Comparison of ENCODE assay signal across 1 cellular context in the genomic region with DNA sequence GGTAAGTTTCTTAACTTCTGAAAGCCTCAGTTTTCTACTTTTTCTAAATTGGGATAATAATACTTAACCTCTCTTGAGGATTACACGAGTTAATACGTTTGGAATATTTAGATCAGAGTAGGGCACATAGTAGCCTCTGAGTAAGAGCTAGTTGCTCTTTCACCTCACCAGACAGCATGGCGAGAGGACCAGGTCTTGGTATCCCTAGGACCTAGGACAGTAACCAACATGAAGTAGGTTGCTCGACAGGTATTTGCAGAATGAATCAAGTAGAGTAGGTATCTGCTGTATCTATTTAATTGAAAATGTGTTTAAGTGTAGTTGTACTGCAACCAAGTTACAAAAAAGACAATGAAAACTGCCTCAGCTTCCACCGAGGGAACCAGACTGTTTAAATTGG.
TF ChIP-seq lines count a peak whose summit lies in the region.

No MANE protein-coding gene starts in this region.

TF ChIP-seq in HepG2, 621 proteins besides CTCF, POLR2A, EP300 and RAD21:
- TF ChIP-seq MIER2 (CRISPR knock-in tag; IDR thresholded peaks at IDR 0.05) (0 out of 2 replicates have a peak, but pooled peaks have one; percentile 67), KDM5A (IDR thresholded peaks at IDR 0.05; ENCODE audit: borderline replicate concordance, low read length) (0 out of 2 replicates have a peak, but pooled peaks have one; percentile 16), DR1 (CRISPR knock-in tag; IDR thresholded peaks at IDR 0.05) (no peak), JUND (CRISPR knock-in tag; IDR thresholded peaks at IDR 0.05) (no peak), ZNF3 (CRISPR knock-in tag; IDR thresholded peaks at IDR 0.05) (no peak), ZNF75D (CRISPR knock-in tag; IDR thresholded peaks at IDR 0.05; ENCODE audit: borderline replicate concordance) (no peak), FOXA3 (CRISPR knock-in tag; IDR thresholded peaks at IDR 0.05) (no peak), NFIB (CRISPR knock-in tag; IDR thresholded peaks at IDR 0.05; ENCODE audit: borderline replicate concordance) (no peak), KMT2B (CRISPR knock-in tag; IDR thresholded peaks at IDR 0.05) (no peak)
- TF ChIP-seq, protein P1, sequence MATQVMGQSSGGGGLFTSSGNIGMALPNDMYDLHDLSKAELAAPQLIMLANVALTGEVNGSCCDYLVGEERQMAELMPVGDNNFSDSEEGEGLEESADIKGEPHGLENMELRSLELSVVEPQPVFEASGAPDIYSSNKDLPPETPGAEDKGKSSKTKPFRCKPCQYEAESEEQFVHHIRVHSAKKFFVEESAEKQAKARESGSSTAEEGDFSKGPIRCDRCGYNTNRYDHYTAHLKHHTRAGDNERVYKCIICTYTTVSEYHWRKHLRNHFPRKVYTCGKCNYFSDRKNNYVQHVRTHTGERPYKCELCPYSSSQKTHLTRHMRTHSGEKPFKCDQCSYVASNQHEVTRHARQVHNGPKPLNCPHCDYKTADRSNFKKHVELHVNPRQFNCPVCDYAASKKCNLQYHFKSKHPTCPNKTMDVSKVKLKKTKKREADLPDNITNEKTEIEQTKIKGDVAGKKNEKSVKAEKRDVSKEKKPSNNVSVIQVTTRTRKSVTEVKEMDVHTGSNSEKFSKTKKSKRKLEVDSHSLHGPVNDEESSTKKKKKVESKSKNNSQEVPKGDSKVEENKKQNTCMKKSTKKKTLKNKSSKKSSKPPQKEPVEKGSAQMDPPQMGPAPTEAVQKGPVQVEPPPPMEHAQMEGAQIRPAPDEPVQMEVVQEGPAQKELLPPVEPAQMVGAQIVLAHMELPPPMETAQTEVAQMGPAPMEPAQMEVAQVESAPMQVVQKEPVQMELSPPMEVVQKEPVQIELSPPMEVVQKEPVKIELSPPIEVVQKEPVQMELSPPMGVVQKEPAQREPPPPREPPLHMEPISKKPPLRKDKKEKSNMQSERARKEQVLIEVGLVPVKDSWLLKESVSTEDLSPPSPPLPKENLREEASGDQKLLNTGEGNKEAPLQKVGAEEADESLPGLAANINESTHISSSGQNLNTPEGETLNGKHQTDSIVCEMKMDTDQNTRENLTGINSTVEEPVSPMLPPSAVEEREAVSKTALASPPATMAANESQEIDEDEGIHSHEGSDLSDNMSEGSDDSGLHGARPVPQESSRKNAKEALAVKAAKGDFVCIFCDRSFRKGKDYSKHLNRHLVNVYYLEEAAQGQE (IDR thresholded peaks at IDR 0.05; ENCODE audit: borderline replicate concordance in 1 of 2, low read depth in 1 of 2, low read length in 2 of 2) = peak in 1 of 2 experiments; percentile 77; a peak in 3 of 4 replicates
